Comparison of ENCODE assay signal across 8 cellular contexts in the genomic region with DNA sequence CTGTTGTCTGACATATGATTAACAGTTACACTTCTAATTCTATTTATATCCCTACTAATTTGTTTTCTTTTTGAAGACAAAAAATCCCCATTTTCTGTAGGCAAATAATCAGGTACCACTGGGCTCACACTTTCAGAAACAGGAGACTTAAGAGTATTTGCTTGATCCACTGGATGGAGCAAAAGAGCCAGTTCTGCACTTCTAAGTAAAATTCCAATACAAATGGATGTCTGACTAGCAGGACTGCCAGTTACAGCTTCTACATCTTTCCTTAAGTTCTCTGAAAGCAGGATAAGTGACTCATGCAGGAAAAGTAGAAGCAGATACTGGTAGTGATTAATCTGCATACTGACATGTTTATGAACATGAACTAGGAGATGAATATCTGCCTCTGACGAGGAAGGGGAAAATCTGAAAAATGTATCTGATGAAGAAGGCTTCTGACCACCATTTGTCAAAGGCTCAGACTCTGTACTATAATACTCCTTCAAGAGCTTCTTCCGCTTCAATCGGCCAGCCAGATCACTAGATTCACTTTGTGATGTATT.
DNase-seq lines count a peak whose midpoint lies in the region; ATAC-seq, FAIRE-seq and TF ChIP-seq lines count a peak whose summit lies in the region.

No MANE protein-coding gene starts in this region.

- H3K36me3 Mint-ChIP-seq in astrocyte (ENCODE audit: low read depth, unreplicated experiment), result peaks cover 2% of the 10 kb centered on the region
- peaks cover 54 to 60% of the 10 kb centered on the region in 2 donors for H3K36me3 Mint-ChIP-seq in CD4-positive, alpha-beta memory T cell

- no peak overlapping the region for H3K4me3 Mint-ChIP-seq in astrocyte (ENCODE audit: unreplicated experiment)
- H3K4me3 Mint-ChIP-seq in CD4-positive, alpha-beta memory T cell, result no peak overlapping the region

- ATAC-seq in GM18502 (IDR thresholded peaks at IDR 0.05; ENCODE audit: poor library complexity, unreplicated experiment) (peak; percentile 74), HG03108 (IDR thresholded peaks at IDR 0.05; ENCODE audit: unreplicated experiment) (peak; percentile 47), omental fat pad (ENCODE audit: low FRiP score) (peak; percentile 51)

- H3K4me2 ChIP-seq in astrocyte (ENCODE audit: low read length), result peak overlapping the region; percentile 48

- H3K36me3 ChIP-seq in astrocyte (ENCODE audit: insufficient read depth, low read length) (peaks cover 8% of the 10 kb centered on the region), Peyer's patch (peaks cover 0 to 44% (median 0%) of the 10 kb centered on the region in 3 donors)
- no peaks in the 10 kb centered on the region for H3K36me3 ChIP-seq in CD4-positive, alpha-beta memory T cell (ENCODE audit: insufficient read depth, low read length)

- peak; percentile 97 for FAIRE-seq in astrocyte (lab: Jason Lieb, UNC)

- H3K27ac Mint-ChIP-seq in astrocyte (ENCODE audit: unreplicated experiment), result no peak overlapping the region
- no peak overlapping the region for H3K27ac Mint-ChIP-seq in CD4-positive, alpha-beta memory T cell

- intact Hi-C loops in CD4-positive, alpha-beta memory T cell (cut with micrococcal nuclease), result no loop called here

- no peaks in the 10 kb centered on the region for H4K20me1 ChIP-seq in astrocyte (ENCODE audit: insufficient read depth, low read length)

- POLR2A ChIA-PET in CD4-positive, alpha-beta memory T cell (lab: Charles Lee; ENCODE audit: partially characterized antibody), result no interaction called here

- no peaks in the 10 kb centered on the region for H3K27me3 Mint-ChIP-seq in astrocyte (ENCODE audit: low read depth, unreplicated experiment)
- H3K27me3 Mint-ChIP-seq in CD4-positive, alpha-beta memory T cell, result no peaks in the 10 kb centered on the region

- TF ChIP-seq CTCF in astrocyte (IDR thresholded peaks at IDR 0.05; ENCODE audit: insufficient read depth, low read depth, low read length), result peak; percentile 27
- no peak for TF ChIP-seq CTCF in omental fat pad (IDR thresholded peaks at IDR 0.05)
- no peak for TF ChIP-seq CTCF in Peyer's patch (IDR thresholded peaks at IDR 0.05)

- no peak for TF ChIP-seq POLR2A in Peyer's patch (IDR thresholded peaks at IDR 0.05)

- no peak overlapping the region for H2AFZ ChIP-seq in astrocyte (ENCODE audit: low read depth, low read length)

- H3K9ac ChIP-seq in astrocyte (ENCODE audit: low read length), result no peak overlapping the region

- CTCF ChIA-PET in CD4-positive, alpha-beta memory T cell (lab: Charles Lee; ENCODE audit: partially characterized antibody), result no interaction called here

- H3K4me3 ChIP-seq in astrocyte (ENCODE audit: insufficient read depth, low read depth, low read length) (no peak overlapping the region), Peyer's patch (no peak overlapping the region)
- no peak overlapping the region for H3K4me3 ChIP-seq in CD4-positive, alpha-beta memory T cell (ENCODE audit: low read length in 2 of 2)

- H3K9me3 ChIP-seq in astrocyte (ENCODE audit: insufficient read depth, low read depth, low read length), result no peaks in the 10 kb centered on the region
- H3K9me3 ChIP-seq in Peyer's patch, result no peaks in the 10 kb centered on the region
- no peaks in the 10 kb centered on the region for H3K9me3 ChIP-seq in CD4-positive, alpha-beta memory T cell (ENCODE audit: control insufficient read depth in 1 of 2, low read length in 2 of 2)

- H3K4me1 ChIP-seq in astrocyte (ENCODE audit: insufficient read depth, low read length) (no peaks in the 10 kb centered on the region), Peyer's patch (no peaks in the 10 kb centered on the region)
- H3K4me1 ChIP-seq in CD4-positive, alpha-beta memory T cell (ENCODE audit: insufficient read depth, low read length), result no peaks in the 10 kb centered on the region

- H3K9me3 Mint-ChIP-seq in astrocyte (ENCODE audit: unreplicated experiment), result no peaks in the 10 kb centered on the region
- peaks cover 0 to under 1% (median 0%) of the 10 kb centered on the region in 8 donors for H3K9me3 Mint-ChIP-seq in CD4-positive, alpha-beta memory T cell

- H3K27me3 ChIP-seq in astrocyte (ENCODE audit: insufficient read depth, low read length) (no peaks in the 10 kb centered on the region), Peyer's patch (no peaks in the 10 kb centered on the region)
- H3K27me3 ChIP-seq in CD4-positive, alpha-beta memory T cell (ENCODE audit: insufficient read depth, low read length), result no peaks in the 10 kb centered on the region

- DNase-seq in astrocyte (ENCODE audit: low read depth), result peak; percentile 97
- no peak for DNase-seq in omental fat pad (ENCODE audit: low spot score)
- no peak for DNase-seq in germinal center (ENCODE audit: low spot score)
- DNase-seq in Peyer's patch, result no peak
- no peak for DNase-seq in CD4-positive, alpha-beta memory T cell
- no peak for DNase-seq in COLO668 (lab: John Stamatoyannopoulos, UW; ENCODE audit: unreplicated experiment)

- no peaks in the 10 kb centered on the region for H3K79me2 ChIP-seq in astrocyte (ENCODE audit: insufficient read depth, low read length)

- H3K27ac ChIP-seq in astrocyte (ENCODE audit: low read depth, low read length) (peak overlapping the region; percentile 35), Peyer's patch (no peak overlapping the region)
- H3K27ac ChIP-seq in CD4-positive, alpha-beta memory T cell (ENCODE audit: low read depth, low read length), result no peak overlapping the region

- H3K4me1 Mint-ChIP-seq in astrocyte (ENCODE audit: low read depth, unreplicated experiment), result peaks cover 7% of the 10 kb centered on the region
- no peaks in the 10 kb centered on the region for H3K4me1 Mint-ChIP-seq in CD4-positive, alpha-beta memory T cell
